In the genomic region with DNA sequence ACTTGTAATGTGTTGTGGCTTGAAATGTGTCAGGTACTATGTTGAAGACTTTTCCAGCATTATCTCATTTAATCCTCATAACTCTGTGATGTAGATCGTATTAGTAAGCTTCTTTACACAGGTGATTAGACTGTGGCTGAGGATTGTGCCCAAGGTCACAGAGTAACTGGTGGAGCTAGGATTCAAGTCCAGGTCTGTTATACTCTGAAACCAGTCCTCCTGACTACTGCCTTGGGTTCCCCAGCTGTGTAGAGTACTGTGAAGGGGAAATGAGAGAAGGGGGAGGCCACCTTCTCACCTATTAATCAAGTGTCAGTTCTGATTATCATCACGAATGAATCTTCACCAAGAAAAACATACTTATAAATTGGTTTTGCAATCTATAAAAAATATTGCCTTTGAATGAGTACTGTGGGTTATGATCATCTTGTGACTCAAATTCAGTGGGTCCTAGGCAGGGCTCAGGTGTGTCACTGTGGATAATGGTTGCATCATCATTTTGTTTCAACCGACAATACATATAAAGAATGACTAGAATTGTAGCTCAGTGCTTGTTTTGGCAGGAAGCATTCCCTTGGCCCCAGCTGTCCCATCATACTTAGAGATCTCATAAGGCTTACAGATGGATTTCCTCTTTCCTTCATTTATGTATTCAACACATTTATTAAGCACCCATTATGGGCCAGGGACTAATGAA, we compare ENCODE assay signal across 11 cellular contexts. TPM values are rescaled to one million over a fixed set of nuclear protein-coding genes. Genes with fewer than 3 reads are reported as not detected.
DNase-seq lines count a peak whose midpoint lies in the region; ATAC-seq, FAIRE-seq and TF ChIP-seq lines count a peak whose summit lies in the region.
"Had no signal": no experiment of that assay in that cellular context is flagged by ENCODE, and none has a peak within 500 bp of the region (broad histone marks: within the 10 kb centered on the region; RNA-seq: fewer than 3 reads in every experiment).

No MANE protein-coding gene starts in this region.

- peak overlapping the region in 1 of 2 donors; percentile 58 for H3K27ac ChIP-seq in small intestine (ENCODE audit: low read depth in 1 of 2, low read length in 1 of 2)
- H3K27ac ChIP-seq: A549 had no signal

- H3K9me3 Mint-ChIP-seq in activated CD4-positive, alpha-beta T cell treated with anti-CD3 and anti-CD28 coated beads, Interleukin-2, amount 10 ng/mL, durations not matched to agents 24 days and 14 days: no peaks in the 10 kb centered on the region

- H3K36me3 ChIP-seq in bronchial epithelial cell (ENCODE audit: control insufficient read depth, insufficient read depth, low read length) (no peaks in the 10 kb centered on the region), small intestine (ENCODE audit: control insufficient read depth in 2 of 2, insufficient read depth in 2 of 2, low read length in 2 of 2) (no peaks in the 10 kb centered on the region)

- H3K27me3 ChIP-seq in bronchial epithelial cell (ENCODE audit: control insufficient read depth, insufficient read depth, low read length) (no peaks in the 10 kb centered on the region), small intestine (ENCODE audit: control insufficient read depth in 2 of 2, insufficient read depth in 2 of 2, low read length in 2 of 2) (no peaks in the 10 kb centered on the region)
- H3K27me3 ChIP-seq: body of pancreas had no signal

- H3K4me3 ChIP-seq in bronchial epithelial cell (ENCODE audit: low read depth, low read length) (no peak overlapping the region), small intestine (ENCODE audit: low read depth in 1 of 2, low read length in 2 of 2) (no peak overlapping the region)
- H3K4me3 ChIP-seq: A549, body of pancreas had no signal

- TF ChIP-seq CTCF in bronchial epithelial cell (IDR thresholded peaks at IDR 0.05; ENCODE audit: insufficient read depth, low read length, severe bottlenecking): no peak

- H3K4me1 Mint-ChIP-seq in activated CD4-positive, alpha-beta T cell treated with anti-CD3 and anti-CD28 coated beads, Interleukin-2, amount 10 ng/mL, durations not matched to agents 24 days and 14 days: peaks cover 35% of the 10 kb centered on the region

- FAIRE-seq in bronchial epithelial cell (lab: Jason Lieb, UNC): no peak
- FAIRE-seq in small intestine (lab: Jason Lieb, UNC): no peak
- FAIRE-seq: A549 had no signal

- H3K27ac Mint-ChIP-seq in activated CD4-positive, alpha-beta T cell treated with anti-CD3 and anti-CD28 coated beads, Interleukin-2, amount 10 ng/mL, durations not matched to agents 24 days and 14 days: peak overlapping the region; percentile 88

- peak overlapping the region; percentile 64 for H3K4me3 Mint-ChIP-seq in activated CD4-positive, alpha-beta T cell treated with anti-CD3 and anti-CD28 coated beads, Interleukin-2, amount 10 ng/mL, durations not matched to agents 24 days and 14 days

- peaks cover 33% of the 10 kb centered on the region for H3K36me3 Mint-ChIP-seq in activated CD4-positive, alpha-beta T cell treated with anti-CD3 and anti-CD28 coated beads, Interleukin-2, amount 10 ng/mL, durations not matched to agents 24 days and 14 days (ENCODE audit: low read depth)

- intact Hi-C loops in activated CD4-positive, alpha-beta T cell treated with anti-CD3 and anti-CD28 coated beads, Interleukin-2, amount 10 ng/mL, durations not matched to agents 24 days and 14 days (cut with micrococcal nuclease): loop anchor here (2.0 to 10.0 kb wide), 3 partner anchors 81 to 437 kb away; a partner anchor contains a TSS
- intact Hi-C loops in left cardiac atrium (cut with DNase I): no loop called here

- ATAC-seq in GM21390 (IDR thresholded peaks at IDR 0.05; ENCODE audit: unreplicated experiment): no peak
- ATAC-seq in left cardiac atrium: no peak
- ATAC-seq: A549, body of pancreas, right cardiac atrium had no signal

- no peaks in the 10 kb centered on the region for H3K27me3 Mint-ChIP-seq in activated CD4-positive, alpha-beta T cell treated with anti-CD3 and anti-CD28 coated beads, Interleukin-2, amount 10 ng/mL, durations not matched to agents 24 days and 14 days

- H3K9me3 ChIP-seq in small intestine (ENCODE audit: control insufficient read depth, low read depth): no peaks in the 10 kb centered on the region
- H3K9me3 ChIP-seq: A549, body of pancreas had no signal

- 46 to 63% (median 46%) methylated on average over 3 of the region's 3 CpGs for WGBS in small intestine, 3 donors

- peak; percentile 55 for DNase-seq in activated CD4-positive, alpha-beta T cell treated with anti-CD3 and anti-CD28 coated beads, Interleukin-2, amount 10 ng/mL, durations not matched to agents 24 days and 14 days
- no peak for DNase-seq in activated CD4-positive, alpha-beta T cell treated with anti-CD3 and anti-CD28 coated beads, Interleukin-2, amount 50 U/mL, for 1 hour
- peak; percentile 43 for DNase-seq in RKO (ENCODE audit: low spot score)
- peak; percentile 83 for DNase-seq in bronchial epithelial cell (ENCODE audit: low read depth)
- DNase-seq in small intestine: peak; percentile 50
- DNase-seq in left cardiac atrium: no peak
- DNase-seq in epidermal melanocyte (ENCODE audit: insufficient read length, low spot score): no peak
- DNase-seq: right cardiac atrium had no signal

- no peaks in the 10 kb centered on the region for H3K4me1 ChIP-seq in small intestine (ENCODE audit: control insufficient read depth in 2 of 2, insufficient read depth in 1 of 2, low read depth in 1 of 2, low read length in 1 of 2)
- H3K4me1 ChIP-seq: A549, body of pancreas had no signal

RNA-seq across cellular contexts. Expression of a gene that starts 4.5 kb away (rescaled TPM):
- total RNA-seq in activated CD4-positive, alpha-beta T cell treated with anti-CD3 and anti-CD28 coated beads, Interleukin-2, amount 10 ng/mL, durations not matched to agents 24 days and 14 days: 67.0 and 67.5 TPM in 2 replicates
- total RNA-seq in bronchial epithelial cell: 30.5 and 38.7 TPM in 2 replicates
- polyA plus RNA-seq in small intestine: 10 to 100 TPM; 20.7 to 90.6 (median 83.0) TPM
- 1 to 10 TPM; 6.3 to 7.4 TPM for total RNA-seq in left cardiac atrium

Comparison
In these comparisons a context has a peak if more than half of its experiments do, and no peak if none do; other contexts are left out.
1. DNase-seq: peak in activated CD4-positive, alpha-beta T cell treated with anti-CD3 and anti-CD28 coated beads, Interleukin-2, amount 10 ng/mL, durations not matched to agents 24 days and 14 days (single experiment), RKO (single experiment), bronchial epithelial cell (single experiment) and small intestine (single experiment); none in activated CD4-positive, alpha-beta T cell treated with anti-CD3 and anti-CD28 coated beads, Interleukin-2, amount 50 U/mL, for 1 hour (single experiment), left cardiac atrium (single experiment) and epidermal melanocyte (single experiment).